In genomic region chr1:206685256-206685748, GRCh38 we compare ENCODE assay signal across 8 cellular contexts. TPM values are rescaled to one million over a fixed set of nuclear protein-coding genes. Genes with fewer than 3 reads are reported as not detected.
DNase-seq lines count a peak whose midpoint lies in the region; ATAC-seq and TF ChIP-seq lines count a peak whose summit lies in the region.

No MANE protein-coding gene starts in this region.

- peak overlapping the region; percentile 88 for H3K4me2 ChIP-seq in parathyroid adenoma (ENCODE audit: low read length)

- no peaks in the 10 kb centered on the region for H3K36me3 ChIP-seq in gastroesophageal sphincter
- no peaks in the 10 kb centered on the region for H3K36me3 ChIP-seq in parathyroid adenoma (ENCODE audit: control insufficient read depth, insufficient read depth, low read length)

- H3K4me1 ChIP-seq in gastroesophageal sphincter (peaks cover 8 to 50% (median 34%) of the 10 kb centered on the region in 3 donors), parathyroid adenoma (peaks cover 4% of the 10 kb centered on the region)

- no peaks in the 10 kb centered on the region for H3K9me3 Mint-ChIP-seq in activated T-helper 2 cell treated with anti-CD3 and anti-CD28 coated beads, Interferon-gamma antibody, Interleukin-2, Interleukin-4, amounts not matched to agents 10 μg/mL and 5 μg/mL and 100 μg/mL, durations not matched to agents 14 hours and 24 hours and 36 hours

- H3K9ac ChIP-seq in parathyroid adenoma = no peak overlapping the region

- intact Hi-C loops in activated T-helper 2 cell treated with anti-CD3 and anti-CD28 coated beads, Interferon-gamma antibody, Interleukin-2, Interleukin-4, amounts not matched to agents 10 μg/mL and 5 μg/mL and 100 μg/mL, durations not matched to agents 14 hours and 24 hours and 36 hours (cut with micrococcal nuclease) = loop anchor here (1.0 kb wide), 1 partner anchor 237 kb away; no protein-coding TSS in a partner anchor

- TF ChIP-seq CTCF in LNCaP clone FGC (IDR thresholded peaks at IDR 0.05; ENCODE audit: control insufficient read depth, extremely low read depth, insufficient read depth) (no peak), gastroesophageal sphincter (IDR thresholded peaks at IDR 0.05) (no peak), parathyroid adenoma (IDR thresholded peaks at IDR 0.05) (no peak)

- H3K27me3 ChIP-seq in gastroesophageal sphincter (no peaks in the 10 kb centered on the region), parathyroid adenoma (ENCODE audit: control insufficient read depth, insufficient read depth, low read length) (no peaks in the 10 kb centered on the region)

- H3K79me2 ChIP-seq in parathyroid adenoma = peaks cover 12% of the 10 kb centered on the region

- no peak overlapping the region for H2AFZ ChIP-seq in parathyroid adenoma

- H3K36me3 Mint-ChIP-seq in activated T-helper 2 cell treated with anti-CD3 and anti-CD28 coated beads, Interferon-gamma antibody, Interleukin-2, Interleukin-4, amounts not matched to agents 10 μg/mL and 5 μg/mL and 100 μg/mL, durations not matched to agents 14 hours and 24 hours and 36 hours (ENCODE audit: low read depth) = peaks cover 15% of the 10 kb centered on the region

- TF ChIP-seq EP300 in gastroesophageal sphincter (IDR thresholded peaks at IDR 0.05) = no peak

- peaks cover 56% of the 10 kb centered on the region for H3K4me1 Mint-ChIP-seq in activated T-helper 2 cell treated with anti-CD3 and anti-CD28 coated beads, Interferon-gamma antibody, Interleukin-2, Interleukin-4, amounts not matched to agents 10 μg/mL and 5 μg/mL and 100 μg/mL, durations not matched to agents 14 hours and 24 hours and 36 hours (ENCODE audit: low read depth)

- DNase-seq in AG08396 (ENCODE audit: low spot score) (peak; percentile 72), LNCaP clone FGC (ENCODE audit: low read depth) (no peak), NOMO-1 treated with dmso at 0.1 percent for 144 hours (lab: John Stamatoyannopoulos, UW; ENCODE audit: unreplicated experiment) (no peak)
- peak; percentile 33 for DNase-seq in activated T-helper 2 cell treated with anti-CD3 and anti-CD28 coated beads, Interferon-gamma antibody, Interleukin-2, Interleukin-4, amounts not matched to agents 10 μg/mL and 5 μg/mL and 100 μg/mL, durations not matched to agents 14 hours and 24 hours and 36 hours (ENCODE audit: low spot score)

- H3K27ac Mint-ChIP-seq in activated T-helper 2 cell treated with anti-CD3 and anti-CD28 coated beads, Interferon-gamma antibody, Interleukin-2, Interleukin-4, amounts not matched to agents 10 μg/mL and 5 μg/mL and 100 μg/mL, durations not matched to agents 14 hours and 24 hours and 36 hours = peak overlapping the region; percentile 93

- H3K4me3 ChIP-seq in LNCaP clone FGC (ENCODE audit: low read depth, low read length) = peak overlapping the region; percentile 70
- peak overlapping the region; percentile 83 to 87 for H3K4me3 ChIP-seq in gastroesophageal sphincter
- H3K4me3 ChIP-seq in parathyroid adenoma (ENCODE audit: low read depth, low read length) = peak overlapping the region; percentile 85

- H3K4me3 Mint-ChIP-seq in activated T-helper 2 cell treated with anti-CD3 and anti-CD28 coated beads, Interferon-gamma antibody, Interleukin-2, Interleukin-4, amounts not matched to agents 10 μg/mL and 5 μg/mL and 100 μg/mL, durations not matched to agents 14 hours and 24 hours and 36 hours (ENCODE audit: low read depth) = peak overlapping the region; percentile 94

- H3K9me3 ChIP-seq in gastroesophageal sphincter (no peaks in the 10 kb centered on the region), parathyroid adenoma (ENCODE audit: control insufficient read depth, low read length) (no peaks in the 10 kb centered on the region)

- peaks cover 1% of the 10 kb centered on the region for H3K27me3 Mint-ChIP-seq in activated T-helper 2 cell treated with anti-CD3 and anti-CD28 coated beads, Interferon-gamma antibody, Interleukin-2, Interleukin-4, amounts not matched to agents 10 μg/mL and 5 μg/mL and 100 μg/mL, durations not matched to agents 14 hours and 24 hours and 36 hours (ENCODE audit: low read depth)

- peak overlapping the region; percentile 94 to 99 (median 98) for H3K27ac ChIP-seq in gastroesophageal sphincter
- peak overlapping the region; percentile 83 for H3K27ac ChIP-seq in parathyroid adenoma

- no peak for TF ChIP-seq POLR2A in gastroesophageal sphincter (IDR thresholded peaks at IDR 0.05)

- ATAC-seq in GM19351 (IDR thresholded peaks at IDR 0.05; ENCODE audit: unreplicated experiment) = peak; percentile 29
- ATAC-seq in gastroesophageal sphincter = peak; percentile 65
- no peak for ATAC-seq in GM21528 (IDR thresholded peaks at IDR 0.05; ENCODE audit: low FRiP score, unreplicated experiment)

- WGBS in gastroesophageal sphincter (ENCODE audit: low coverage in 1 of 2), 2 donors = 4% methylated on average over 11 of the region's 60 CpGs; no CpG with 5 or more reads in 1 of the 2 donors

RNA-seq across cellular contexts. Expression of gene MAPKAPK2, which starts 0.6 kb away (rescaled TPM):
- total RNA-seq in activated T-helper 2 cell treated with anti-CD3 and anti-CD28 coated beads, Interferon-gamma antibody, Interleukin-2, Interleukin-4, amounts not matched to agents 10 μg/mL and 5 μg/mL and 100 μg/mL, durations not matched to agents 14 hours and 24 hours and 36 hours = 92.3 and 98.8 TPM in 2 replicates
- total RNA-seq in gastroesophageal sphincter = 10 to 100 TPM; 45.0 to 77.4 (median 55.5) TPM

RNA-seq across cellular contexts. Expression of gene DYRK3, which starts 50.0 kb away (rescaled TPM):
- 12.1 and 13.0 TPM in 2 replicates for total RNA-seq in activated T-helper 2 cell treated with anti-CD3 and anti-CD28 coated beads, Interferon-gamma antibody, Interleukin-2, Interleukin-4, amounts not matched to agents 10 μg/mL and 5 μg/mL and 100 μg/mL, durations not matched to agents 14 hours and 24 hours and 36 hours
- 10 to 100 TPM in 1 of 4 donors, 1 to 10 TPM in 3; 5.0 to 14.9 (median 8.4) TPM for total RNA-seq in gastroesophageal sphincter

Comparison
In these comparisons a context has a peak if more than half of its experiments do, and no peak if none do; other contexts are left out.
1. DNase-seq: peak in AG08396 (single experiment) and activated T-helper 2 cell treated with anti-CD3 and anti-CD28 coated beads, Interferon-gamma antibody, Interleukin-2, Interleukin-4, amounts not matched to agents 10 μg/mL and 5 μg/mL and 100 μg/mL, durations not matched to agents 14 hours and 24 hours and 36 hours (single experiment); none in LNCaP clone FGC (single experiment) and NOMO-1 treated with dmso at 0.1 percent for 144 hours (single experiment).
2. Peak in every context shown above with its lines, with median percentiles within 50 percentile points of each other: H3K4me3 ChIP-seq.